ENCODE assay signal across 26 cellular contexts in the genomic region with DNA sequence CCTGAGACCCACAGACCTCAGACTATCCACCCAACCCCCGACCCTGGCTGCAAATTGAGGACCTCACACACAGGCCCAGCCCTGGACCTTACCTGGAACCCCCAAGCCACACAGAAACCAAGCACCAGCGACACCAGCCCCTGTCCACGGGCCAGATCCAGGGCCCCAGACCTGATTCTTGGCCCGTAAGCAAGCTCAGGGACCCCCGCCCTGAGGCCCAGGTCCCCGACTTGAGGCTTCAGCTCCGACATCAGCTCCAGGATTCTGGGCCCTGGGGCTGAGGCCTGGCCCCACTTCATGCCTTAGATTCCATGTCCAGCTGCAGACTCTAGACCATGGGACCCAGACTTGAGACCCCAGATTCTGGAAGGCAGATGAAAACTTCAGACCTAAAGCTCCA. TPM values are rescaled to one million over a fixed set of nuclear protein-coding genes. Genes with fewer than 3 reads are reported as not detected.
DNase-seq lines count a peak whose midpoint lies in the region; ATAC-seq, FAIRE-seq and TF ChIP-seq lines count a peak whose summit lies in the region.
"Had no signal": no experiment of that assay in that cellular context is flagged by ENCODE, and none has a peak within 500 bp of the region (broad histone marks: within the 10 kb centered on the region; RNA-seq: fewer than 3 reads in every experiment).

No MANE protein-coding gene starts in this region.

- H2BK120ac ChIP-seq in H1 (replicated peaks; ENCODE audit: low read depth, low read length): peak overlapping the region; percentile 88

- 60% methylated on average over 6 of the region's 7 CpGs; no CpG with 5 or more reads in 1 of the 2 experiments for WGBS in H1 (ENCODE audit: extremely low coverage in 1 of 2, insufficient coverage in 1 of 2, insufficient read length in 1 of 2, insufficient replicate concordance in 2 of 2, low coverage in 1 of 2, low lambda C conversion rate in 2 of 2, missing lambda C conversion rate in 1 of 2), 2 experiments

- peak overlapping the region; percentile 98 for H3K27ac Mint-ChIP-seq in neural progenitor cell
- no peak overlapping the region for H3K27ac Mint-ChIP-seq in activated naive CD8-positive, alpha-beta T cell treated with anti-CD3 and anti-CD28 coated beads, Interleukin-2, amount 50 U/mL, for 24 hours
- H3K27ac Mint-ChIP-seq: activated naive CD8-positive, alpha-beta T cell; stimulated activated effector memory CD8-positive, alpha-beta T cell treated with anti-CD3 and anti-CD28 coated beads, Interleukin-12 subunit alpha, Interleukin-12 subunit beta, amount 100 ng/mL, for 72 hours had no signal

- H2BK20ac ChIP-seq in H1 (ENCODE audit: low read length): peak overlapping the region; percentile 86

- CTCF ChIA-PET in H1 (lab: Charles Lee; ENCODE audit: partially characterized antibody): interaction anchor here (0.6 to 4.9 kb wide), 12 partner anchors 8 to 1840 kb away, joined by 3 to 58 read pairs (median 3); no protein-coding TSS in a partner anchor

- FAIRE-seq in H1 (lab: Jason Lieb, UNC): no peak
- FAIRE-seq: GM12892 had no signal

- no peak overlapping the region for H3K23ac ChIP-seq in H1 (ENCODE audit: insufficient read length)

- peaks cover 49% of the 10 kb centered on the region for H3F3A ChIP-seq in neural progenitor cell (ENCODE audit: low read depth)

- no peak for ATAC-seq in HG02884 (IDR thresholded peaks at IDR 0.05; ENCODE audit: unreplicated experiment)
- ATAC-seq in sciatic nerve: no peak
- no peak for ATAC-seq in GM18867 (IDR thresholded peaks at IDR 0.05; ENCODE audit: unreplicated experiment)
- ATAC-seq in activated naive CD8-positive, alpha-beta T cell treated with anti-CD3 and anti-CD28 coated beads, Interleukin-2, amount 50 U/mL, for 24 hours: no peak
- ATAC-seq: stimulated activated effector memory CD8-positive, alpha-beta T cell treated with anti-CD3 and anti-CD28 coated beads, Interleukin-12 subunit alpha, Interleukin-12 subunit beta, amount 100 ng/mL, for 72 hours had no signal

- H3K9ac ChIP-seq in NT2/D1 (ENCODE audit: insufficient read length, low read depth): peak overlapping the region; percentile 42
- H3K9ac ChIP-seq in H1 (replicated peaks in 1 of 4; ENCODE audit: extremely low read depth in 1 of 4, low read depth in 3 of 4, low read length in 3 of 4): peak overlapping the region in 1 of 4 experiments; percentile 13; a peak in 1 of 7 replicates
- H3K9ac ChIP-seq in neural progenitor cell: no peak overlapping the region

- H3K9me3 ChIP-seq in NT2/D1 (ENCODE audit: insufficient read depth, low read length) (no peaks in the 10 kb centered on the region), H1 (ENCODE audit: insufficient read depth in 2 of 2, low read depth in 1 of 2, low read length in 1 of 2) (no peaks in the 10 kb centered on the region), neural progenitor cell (ENCODE audit: low read depth) (no peaks in the 10 kb centered on the region)
- H3K9me3 ChIP-seq: BE2C, left lung, neutrophil, psoas muscle, SJCRH30, upper lobe of left lung had no signal

- no peaks in the 10 kb centered on the region for H3K36me3 ChIP-seq in NT2/D1 (ENCODE audit: insufficient read depth, insufficient read length, low read length)
- H3K36me3 ChIP-seq in H1 (ENCODE audit: control insufficient read depth in 2 of 4, insufficient read depth in 4 of 4, low read length in 3 of 4): peaks cover 2 to 23% (median 3%) of the 10 kb centered on the region in 4 experiments; a peak in 7 of 8 replicates
- no peaks in the 10 kb centered on the region for H3K36me3 ChIP-seq in neural progenitor cell
- H3K36me3 ChIP-seq: BE2C, left lung, neutrophil, SJCRH30, upper lobe of left lung had no signal

- H3K27ac ChIP-seq in H1 (ENCODE audit: low read depth, low read length) (no peak overlapping the region), neural progenitor cell (no peak overlapping the region)
- H3K27ac ChIP-seq: left lung, neutrophil, psoas muscle, SJCRH30, upper lobe of left lung, VCaP had no signal

- H4K20me1 ChIP-seq in H1 (replicated peaks in 1 of 2; ENCODE audit: control insufficient read depth in 1 of 2, insufficient read depth in 2 of 2, low read length in 2 of 2): peaks cover 0 to 14% of the 10 kb centered on the region in 2 experiments
- H4K20me1 ChIP-seq in neural progenitor cell (ENCODE audit: low read depth): peaks cover 25% of the 10 kb centered on the region

- H3K27me3 ChIP-seq in NT2/D1 (ENCODE audit: insufficient read depth, insufficient read length) (peaks cover 16% of the 10 kb centered on the region), H1 (replicated peaks in 1 of 4; ENCODE audit: control insufficient read depth in 3 of 4, extremely low read depth in 1 of 4, insufficient read depth in 3 of 4, low read length in 3 of 4) (peaks cover 0 to 4% (median 2%) of the 10 kb centered on the region in 4 experiments; a peak in 3 of 7 replicates), neural progenitor cell (no peaks in the 10 kb centered on the region)

- H4K91ac ChIP-seq in H1 (replicated peaks; ENCODE audit: insufficient read length, low read length): peak overlapping the region; percentile 96

- peak overlapping the region; percentile 95; the same call in 1 of the 2 replicates for H2BK15ac ChIP-seq in H1 (ENCODE audit: low read length)

- TF ChIP-seq CTCF in GM10266 (IDR thresholded peaks at IDR 0.05; ENCODE audit: control insufficient read depth, insufficient read depth, low read depth, missing control alignments) (no peak), H1 (IDR thresholded peaks at IDR 0.05; ENCODE audit: control extremely low read depth in 1 of 3, insufficient read depth in 1 of 3, low read depth in 1 of 3, low read length in 3 of 3) (no peak), neural progenitor cell (IDR thresholded peaks at IDR 0.05) (no peak)

- H2AFZ ChIP-seq in H1 (ENCODE audit: low read length) (no peak overlapping the region), neural progenitor cell (replicated peaks) (no peak overlapping the region)

- peaks cover 25% of the 10 kb centered on the region for H3K4me1 ChIP-seq in NT2/D1 (ENCODE audit: insufficient read depth, insufficient read length)
- H3K4me1 ChIP-seq in H1 (replicated peaks in 1 of 4; ENCODE audit: control insufficient read depth in 3 of 4, insufficient read depth in 4 of 4, low read length in 3 of 4): peaks cover 15 to 48% (median 36%) of the 10 kb centered on the region in 4 experiments
- H3K4me1 ChIP-seq in neural progenitor cell: peaks cover 44% of the 10 kb centered on the region
- H3K4me1 ChIP-seq: BE2C, psoas muscle, SJCRH30 had no signal

- DNase-seq in GM10266 (ENCODE audit: extremely low spot score) (peak; percentile 18), NT2/D1 (ENCODE audit: low read depth, low spot score) (no peak), H1 (ENCODE audit: low read depth in 1 of 2, low spot score in 2 of 2) (no peak), neural progenitor cell (ENCODE audit: low spot score) (no peak), sciatic nerve (ENCODE audit: low spot score) (no peak)
- no peak for DNase-seq in activated naive CD8-positive, alpha-beta T cell treated with anti-CD3 and anti-CD28 coated beads, Interleukin-2, amount 50 U/mL, for 24 hours
- DNase-seq: ACHN; activated CD4-positive, alpha-beta T cell treated with anti-CD3 and anti-CD28 coated beads for 48 hours; activated effector memory CD4-positive, alpha-beta T cell treated with Interleukin-2 at 50 U/mL for 16 hours; BE2C; CD8-positive, alpha-beta memory T cell; DMS153; HCEC 1CT; left lung; NCI-H226; psoas muscle; SJCRH30; SW 1271 had no signal

- no peak overlapping the region for H3K14ac ChIP-seq in H1 (ENCODE audit: insufficient read length)

- H2BK12ac ChIP-seq in H1 (ENCODE audit: low read depth, low read length): peak overlapping the region; percentile 98; the same call in 1 of the 2 replicates

- no peaks in the 10 kb centered on the region for H3K9me3 Mint-ChIP-seq in neural progenitor cell
- no peaks in the 10 kb centered on the region for H3K9me3 Mint-ChIP-seq in activated naive CD8-positive, alpha-beta T cell treated with anti-CD3 and anti-CD28 coated beads, Interleukin-2, amount 50 U/mL, for 24 hours
- H3K9me3 Mint-ChIP-seq: CD8-positive, alpha-beta memory T cell; stimulated activated effector memory CD8-positive, alpha-beta T cell treated with anti-CD3 and anti-CD28 coated beads, Interleukin-12 subunit alpha, Interleukin-12 subunit beta, amount 100 ng/mL, for 72 hours had no signal

- peak overlapping the region; percentile 97; the same call in 1 of the 2 replicates for H2BK5ac ChIP-seq in H1 (ENCODE audit: low read depth, low read length)

- H3K4ac ChIP-seq in H1 (replicated peaks; ENCODE audit: insufficient read length, low read depth, low read length): no peak overlapping the region

- TF ChIP-seq EP300 in H1 (IDR thresholded peaks at IDR 0.05; ENCODE audit: borderline replicate concordance in 1 of 2, low read depth in 2 of 2, low read length in 2 of 2): no peak

- H4K5ac ChIP-seq in H1 (ENCODE audit: insufficient read length, low read depth, low read length): peak overlapping the region; percentile 34

- no peak overlapping the region for H3K56ac ChIP-seq in H1 (replicated peaks; ENCODE audit: insufficient read length, low read depth, low read length)

- H3K4me2 ChIP-seq in H1 (ENCODE audit: insufficient read depth in 1 of 2, low read depth in 2 of 2, low read length in 2 of 2) (peak overlapping the region; percentile 44 to 86), neural progenitor cell (peak overlapping the region; percentile 99)

- H3K4me3 Mint-ChIP-seq in neural progenitor cell: peak overlapping the region; percentile 76
- H3K4me3 Mint-ChIP-seq in activated naive CD8-positive, alpha-beta T cell treated with anti-CD3 and anti-CD28 coated beads, Interleukin-2, amount 50 U/mL, for 24 hours: no peak overlapping the region
- H3K4me3 Mint-ChIP-seq: activated naive CD8-positive, alpha-beta T cell; CD8-positive, alpha-beta memory T cell; stimulated activated effector memory CD8-positive, alpha-beta T cell treated with anti-CD3 and anti-CD28 coated beads, Interleukin-12 subunit alpha, Interleukin-12 subunit beta, amount 100 ng/mL, for 72 hours had no signal

- peaks cover 10% of the 10 kb centered on the region for H3K23me2 ChIP-seq in H1 (ENCODE audit: low read depth, low read length)

- H3K36me3 Mint-ChIP-seq in neural progenitor cell: peaks cover 33% of the 10 kb centered on the region
- H3K36me3 Mint-ChIP-seq in activated naive CD8-positive, alpha-beta T cell treated with anti-CD3 and anti-CD28 coated beads, Interleukin-2, amount 50 U/mL, for 24 hours (ENCODE audit: low read depth): no peaks in the 10 kb centered on the region
- H3K36me3 Mint-ChIP-seq: activated naive CD8-positive, alpha-beta T cell; CD8-positive, alpha-beta memory T cell; stimulated activated effector memory CD8-positive, alpha-beta T cell treated with anti-CD3 and anti-CD28 coated beads, Interleukin-12 subunit alpha, Interleukin-12 subunit beta, amount 100 ng/mL, for 72 hours had no signal

- peaks cover 66% of the 10 kb centered on the region for H3K4me1 Mint-ChIP-seq in neural progenitor cell
- peaks cover 14% of the 10 kb centered on the region for H3K4me1 Mint-ChIP-seq in activated naive CD8-positive, alpha-beta T cell treated with anti-CD3 and anti-CD28 coated beads, Interleukin-2, amount 50 U/mL, for 24 hours

- intact Hi-C loops in sciatic nerve (cut with DNase I): no loop called here

- H3K18ac ChIP-seq in H1 (ENCODE audit: extremely low read depth, low read length): peak overlapping the region; percentile 97

- peak overlapping the region; percentile 53; the same call in 1 of the 2 replicates for H4K8ac ChIP-seq in H1 (ENCODE audit: extremely low read depth, insufficient read depth, low read length)

- TF ChIP-seq POLR2A in H1 (IDR thresholded peaks at IDR 0.05; ENCODE audit: control extremely low read depth in 1 of 2, low read depth in 2 of 2, low read length in 2 of 2): no peak

- TF ChIP-seq RAD21 in H1 (IDR thresholded peaks at IDR 0.05 in 1 of 2, conservative IDR thresholded peaks at IDR 0.05 in 1 of 2; ENCODE audit: low read depth in 2 of 2, low read length in 2 of 2): no peak

- H3K4me3 ChIP-seq in NT2/D1 (ENCODE audit: insufficient read length, low read depth) (peak overlapping the region; percentile 15), H1 (ENCODE audit: extremely low read depth in 1 of 4, insufficient read depth in 2 of 4, low read depth in 3 of 4, low read length in 4 of 4) (peak overlapping the region in 2 of 4 experiments; percentile 26 to 59; a peak in 3 of 8 replicates), neural progenitor cell (peak overlapping the region; percentile 41)
- H3K4me3 ChIP-seq: left lung, psoas muscle, SJCRH30, upper lobe of left lung had no signal

- peaks cover 7 to 8% of the 10 kb centered on the region in 2 experiments; a peak in 2 of 4 replicates for H3K79me2 ChIP-seq in H1 (ENCODE audit: control insufficient read depth in 1 of 2, insufficient read depth in 2 of 2, low read length in 2 of 2)
- peaks cover 34% of the 10 kb centered on the region for H3K79me2 ChIP-seq in neural progenitor cell (ENCODE audit: low read depth)

- POLR2A ChIA-PET in H1 (lab: Charles Lee; ENCODE audit: partially characterized antibody): interaction anchor here (1.2 to 5.6 kb wide), 8 partner anchors 13 to 264 kb away, joined by 3 to 133 read pairs (median 6); a partner anchor contains a TSS

- peaks cover 8% of the 10 kb centered on the region for H3K27me3 Mint-ChIP-seq in neural progenitor cell (ENCODE audit: insufficient read depth, low read depth)
- peaks cover 27% of the 10 kb centered on the region for H3K27me3 Mint-ChIP-seq in activated naive CD8-positive, alpha-beta T cell treated with anti-CD3 and anti-CD28 coated beads, Interleukin-2, amount 50 U/mL, for 24 hours

- peak overlapping the region; percentile 80; the same call in 1 of the 2 replicates for H2AK5ac ChIP-seq in H1 (ENCODE audit: low read depth, low read length)

- peaks cover 16% of the 10 kb centered on the region for H3K79me1 ChIP-seq in H1 (ENCODE audit: low read depth, low read length)

RNA-seq across cellular contexts. Expression of a gene that starts 6.3 kb away (rescaled TPM):
- 24.3 and 26.7 TPM in 2 replicates for total RNA-seq in H1 (2021; fragmentation: NEBNext Ultra II Directional; extraction: Animal tissue kit (Norgen Biotek cat#: 25700))
- 46.5 and 92.1 TPM in 2 replicates for polyA plus RNA-seq in H1 (2011; rRNA removed)
- polyA plus RNA-seq in H1 (2011; cell fraction: cytosol; rRNA removed): 41.6 TPM
- polyA plus RNA-seq in H1 (2011; cell fraction: nucleus; rRNA removed): 72.1 TPM
- polyA plus RNA-seq in H1 (2012, experiment 1 of 2): 14.7 to 48.5 TPM (median 38.0 TPM) in 4 replicates
- 32.8 TPM for polyA plus RNA-seq in H1 (2012, experiment 2 of 2)
- 51.0 TPM for polyA plus RNA-seq in H1 (2013, experiment 1 of 2)
- 53.6 TPM for polyA plus RNA-seq in H1 (2013, experiment 2 of 2)
- 16.3 and 25.9 TPM in 2 replicates for polyA minus RNA-seq in H1 (2011; rRNA and poly(A)+ RNA removed)
- polyA minus RNA-seq in H1 (2011; cell fraction: cytosol; rRNA and poly(A)+ RNA removed): 27.7 TPM
- 16.1 TPM for polyA minus RNA-seq in H1 (2011; cell fraction: nucleus; rRNA and poly(A)+ RNA removed)
- total RNA-seq in neural progenitor cell (ENCODE audit: low replicate concordance) (34.2 and 128 TPM in 2 replicates), sciatic nerve (72.2 TPM)
- total RNA-seq: left lung, SJCRH30, upper lobe of left lung had no signal
- polyA plus RNA-seq: CD8-positive, alpha-beta memory T cell had no signal

RNA-seq across cellular contexts. Expression of a gene that starts 27.5 kb away (rescaled TPM):
- 108 TPM in 2 replicates for total RNA-seq in H1 (2021; fragmentation: NEBNext Ultra II Directional; extraction: Animal tissue kit (Norgen Biotek cat#: 25700))
- polyA plus RNA-seq in H1 (2011; rRNA removed): 62.2 and 113 TPM in 2 replicates
- 82.3 TPM for polyA plus RNA-seq in H1 (2011; cell fraction: cytosol; rRNA removed)
- 580 TPM for polyA plus RNA-seq in H1 (2011; cell fraction: nucleus; rRNA removed)
- 100 to 168 TPM (median 138 TPM) in 4 replicates for polyA plus RNA-seq in H1 (2012, experiment 1 of 2)
- 126 TPM for polyA plus RNA-seq in H1 (2012, experiment 2 of 2)
- 120 TPM for polyA plus RNA-seq in H1 (2013, experiment 1 of 2)
- 103 TPM for polyA plus RNA-seq in H1 (2013, experiment 2 of 2)
- 58.2 and 88.9 TPM in 2 replicates for polyA minus RNA-seq in H1 (2011; rRNA and poly(A)+ RNA removed)
- polyA minus RNA-seq in H1 (2011; cell fraction: cytosol; rRNA and poly(A)+ RNA removed): 42.4 TPM
- polyA minus RNA-seq in H1 (2011; cell fraction: nucleus; rRNA and poly(A)+ RNA removed): 91.6 TPM
- total RNA-seq in neural progenitor cell (ENCODE audit: low replicate concordance) (36.6 and 90.1 TPM in 2 replicates), sciatic nerve (305 TPM)

RNA-seq across cellular contexts. Expression of a gene that starts 42.1 kb away (rescaled TPM):
- total RNA-seq in H1 (2021; fragmentation: NEBNext Ultra II Directional; extraction: Animal tissue kit (Norgen Biotek cat#: 25700)): 3.9 and 4.0 TPM in 2 replicates
- polyA plus RNA-seq in H1 (2011; rRNA removed): 1.6 and 2.6 TPM in 2 replicates
- 2.5 TPM for polyA plus RNA-seq in H1 (2011; cell fraction: cytosol; rRNA removed)
- polyA plus RNA-seq in H1 (2011; cell fraction: nucleus; rRNA removed): 2.5 TPM
- polyA plus RNA-seq in H1 (2012, experiment 1 of 2): 2.4 to 5.0 TPM (median 3.8 TPM) in 4 replicates
- 2.3 TPM for polyA plus RNA-seq in H1 (2012, experiment 2 of 2)
- polyA plus RNA-seq in H1 (2013, experiment 1 of 2): 1.8 TPM
- 1.5 TPM for polyA plus RNA-seq in H1 (2013, experiment 2 of 2)
- polyA minus RNA-seq in H1 (2011; rRNA and poly(A)+ RNA removed): 1.3 and 1.7 TPM in 2 replicates
- 3.4 TPM for polyA minus RNA-seq in H1 (2011; cell fraction: cytosol; rRNA and poly(A)+ RNA removed)
- 7.7 TPM for polyA minus RNA-seq in H1 (2011; cell fraction: nucleus; rRNA and poly(A)+ RNA removed)
- total RNA-seq in neural progenitor cell (ENCODE audit: low replicate concordance): 0.79 and 4.0 TPM in 2 replicates
- total RNA-seq in sciatic nerve: 6.0 TPM

RNA-seq across cellular contexts. Expression of a gene that starts 51.6 kb away (rescaled TPM):
- total RNA-seq in H1 (2021; fragmentation: NEBNext Ultra II Directional; extraction: Animal tissue kit (Norgen Biotek cat#: 25700)): 2.1 and 4.8 TPM in 2 replicates
- 1.8 and 4.2 TPM in 2 replicates for polyA plus RNA-seq in H1 (2011; rRNA removed)
- 3.5 TPM for polyA plus RNA-seq in H1 (2011; cell fraction: cytosol; rRNA removed)
- polyA plus RNA-seq in H1 (2011; cell fraction: nucleus; rRNA removed): 2.8 TPM
- polyA plus RNA-seq in H1 (2012, experiment 1 of 2): 1.8 to 4.6 TPM (median 2.9 TPM) in 4 replicates
- polyA plus RNA-seq in H1 (2012, experiment 2 of 2): 6.6 TPM
- polyA plus RNA-seq in H1 (2013, experiment 1 of 2): 5.2 TPM
- polyA plus RNA-seq in H1 (2013, experiment 2 of 2): 6.3 TPM
- 0.22 TPM in 1 of 2 replicates, not detected in the other for polyA minus RNA-seq in H1 (2011; rRNA and poly(A)+ RNA removed)
- 4.1 TPM for polyA minus RNA-seq in H1 (2011; cell fraction: cytosol; rRNA and poly(A)+ RNA removed)
- 1.8 TPM for polyA minus RNA-seq in H1 (2011; cell fraction: nucleus; rRNA and poly(A)+ RNA removed)
- total RNA-seq in neural progenitor cell (ENCODE audit: low replicate concordance) (1.1 TPM in 1 of 2 replicates, not detected in the other), sciatic nerve (52.8 TPM)
- polyA plus RNA-seq: CD8-positive, alpha-beta memory T cell had no signal

RNA-seq across cellular contexts. Expression of a gene that starts 56.8 kb away (rescaled TPM):
- not detected in 2 replicates for total RNA-seq in H1 (2021; fragmentation: NEBNext Ultra II Directional; extraction: Animal tissue kit (Norgen Biotek cat#: 25700))
- 0.13 and 0.18 TPM in 2 replicates for polyA plus RNA-seq in H1 (2011; rRNA removed)
- 0.21 TPM for polyA plus RNA-seq in H1 (2011; cell fraction: cytosol; rRNA removed)
- polyA plus RNA-seq in H1 (2011; cell fraction: nucleus; rRNA removed): 0.19 TPM
- 0.04 to 0.16 TPM in 2 of 4 replicates, not detected in the others for polyA plus RNA-seq in H1 (2012, experiment 1 of 2)
- polyA plus RNA-seq in H1 (2012, experiment 2 of 2): not detected
- polyA plus RNA-seq in H1 (2013, experiment 1 of 2): 0.10 TPM
- polyA plus RNA-seq in H1 (2013, experiment 2 of 2): 0.09 TPM
- 0.50 TPM in 1 of 2 replicates, not detected in the other for polyA minus RNA-seq in H1 (2011; rRNA and poly(A)+ RNA removed)
- not detected for polyA minus RNA-seq in H1 (2011; cell fraction: cytosol; rRNA and poly(A)+ RNA removed)
- 1.3 TPM for polyA minus RNA-seq in H1 (2011; cell fraction: nucleus; rRNA and poly(A)+ RNA removed)
- total RNA-seq in neural progenitor cell (ENCODE audit: low replicate concordance) (not detected in 2 replicates), sciatic nerve (44.7 TPM)
- total RNA-seq: SJCRH30 had no signal
